11 cellular contexts compared by ENCODE assay signal in the genomic region with DNA sequence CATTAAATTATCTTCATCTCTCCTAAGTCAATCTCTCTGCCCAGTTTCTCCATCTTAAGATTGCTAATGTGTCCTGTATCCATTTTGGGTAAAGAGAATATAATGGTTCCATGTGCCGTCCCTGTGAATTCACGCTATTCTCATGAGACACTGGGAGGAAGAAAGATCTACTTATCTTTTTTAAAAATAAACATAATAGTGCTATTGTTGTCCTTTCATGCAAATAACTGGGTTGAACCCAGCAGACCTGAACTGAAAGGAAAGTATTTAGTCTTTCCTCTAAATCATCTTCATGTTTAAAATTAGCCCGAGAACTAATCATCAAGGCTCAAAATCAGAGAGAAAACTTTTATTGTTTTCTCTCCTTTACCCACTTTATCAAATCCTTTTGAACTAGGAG. TPM values are rescaled to one million over a fixed set of nuclear protein-coding genes. Genes with fewer than 3 reads are reported as not detected.
DNase-seq lines count a peak whose midpoint lies in the region; ATAC-seq and TF ChIP-seq lines count a peak whose summit lies in the region.
"Had no signal": no experiment of that assay in that cellular context is flagged by ENCODE, and none has a peak within 500 bp of the region (broad histone marks: within the 10 kb centered on the region; RNA-seq: fewer than 3 reads in every experiment).

No MANE protein-coding gene starts in this region.

- no peak for ATAC-seq in activated CD4-positive, alpha-beta T cell treated with anti-CD3 and anti-CD28 coated beads for 36 hours
- peak; percentile 35 for ATAC-seq in GM19455 (IDR thresholded peaks at IDR 0.05; ENCODE audit: unreplicated experiment)
- no peak for ATAC-seq in effector memory CD8-positive, alpha-beta T cell (replicated peaks)

- H3K4me1 Mint-ChIP-seq in activated CD4-positive, alpha-beta T cell treated with anti-CD3 and anti-CD28 coated beads for 36 hours, result peaks cover 92% of the 10 kb centered on the region
- H3K4me1 Mint-ChIP-seq in effector memory CD8-positive, alpha-beta T cell (ENCODE audit: low read depth in 2 of 2), result peaks cover 65 to 80% of the 10 kb centered on the region in 2 donors
- peaks cover 45% of the 10 kb centered on the region for H3K4me1 Mint-ChIP-seq in CD14-positive monocyte

- POLR2A ChIA-PET in activated CD4-positive, alpha-beta T cell treated with anti-CD3 and anti-CD28 coated beads for 36 hours (lab: Charles Lee), result interaction anchor here (0.6 to 1.8 kb wide), 4 partner anchors 16 to 293 kb away, joined by 3 to 9 read pairs (median 3); no protein-coding TSS in a partner anchor

- intact Hi-C loops in activated CD4-positive, alpha-beta T cell treated with anti-CD3 and anti-CD28 coated beads for 36 hours (cut with DNase I, micrococcal nuclease), result loop anchor here in 1 of 2 experiments (5.0 kb wide), 1 partner anchor 362 kb away; a partner anchor contains a TSS
- intact Hi-C loops in CD14-positive monocyte (cut with micrococcal nuclease), result no loop called here

- H3K27ac Mint-ChIP-seq in activated CD4-positive, alpha-beta T cell treated with anti-CD3 and anti-CD28 coated beads for 36 hours, result peak overlapping the region; percentile 99
- H3K27ac Mint-ChIP-seq in effector memory CD8-positive, alpha-beta T cell, result peak overlapping the region; percentile 67 to 91
- H3K27ac Mint-ChIP-seq in CD14-positive monocyte, result no peak overlapping the region

- no peak for TF ChIP-seq CTCF in CD14-positive monocyte (IDR thresholded peaks at IDR 0.05)

- CTCF ChIA-PET in activated CD4-positive, alpha-beta T cell treated with anti-CD3 and anti-CD28 coated beads for 36 hours (lab: Charles Lee), result interaction anchor here (0.6 to 4.0 kb wide), 7 partner anchors 22 to 182 kb away, joined by 3 to 25 read pairs (median 3); a partner anchor contains a TSS

- peaks cover 1% of the 10 kb centered on the region for H3K9me3 Mint-ChIP-seq in activated CD4-positive, alpha-beta T cell treated with anti-CD3 and anti-CD28 coated beads for 36 hours (ENCODE audit: low read depth)
- peaks cover 3 to 6% of the 10 kb centered on the region in 2 donors for H3K9me3 Mint-ChIP-seq in effector memory CD8-positive, alpha-beta T cell
- peaks cover 0 to 2% (median 0%) of the 10 kb centered on the region in 7 donors for H3K9me3 Mint-ChIP-seq in CD14-positive monocyte

- no peaks in the 10 kb centered on the region for H3K27me3 Mint-ChIP-seq in activated CD4-positive, alpha-beta T cell treated with anti-CD3 and anti-CD28 coated beads for 36 hours
- H3K27me3 Mint-ChIP-seq in effector memory CD8-positive, alpha-beta T cell, result no peaks in the 10 kb centered on the region
- H3K27me3 Mint-ChIP-seq in CD14-positive monocyte (ENCODE audit: low read depth in 3 of 3), result peaks cover 0 to 3% (median 0%) of the 10 kb centered on the region in 3 donors

- no peak for DNase-seq in activated CD4-positive, alpha-beta T cell treated with anti-CD3 and anti-CD28 coated beads for 36 hours
- DNase-seq in activated CD4-positive, alpha-beta T cell treated with anti-CD3 and anti-CD28 coated beads for 1 hour, result no peak
- peak; percentile 88 for DNase-seq in NCI-H526 treated with DMSO at 0.1 percent for 48 hours (lab: John Stamatoyannopoulos, UW)
- DNase-seq in effector memory CD8-positive, alpha-beta T cell, result no peak
- DNase-seq in CD14-positive monocyte (ENCODE audit: low spot score), result no peak
- no peak for DNase-seq in kidney tubule cell (ENCODE audit: low spot score)
- DNase-seq in mesenteric fat pad (ENCODE audit: low spot score), result no peak

- peaks cover 85% of the 10 kb centered on the region for H3K36me3 Mint-ChIP-seq in activated CD4-positive, alpha-beta T cell treated with anti-CD3 and anti-CD28 coated beads for 36 hours (ENCODE audit: low read depth)
- peaks cover 48% of the 10 kb centered on the region for H3K36me3 Mint-ChIP-seq in effector memory CD8-positive, alpha-beta T cell (ENCODE audit: insufficient read depth)
- H3K36me3 Mint-ChIP-seq in CD14-positive monocyte, result no peaks in the 10 kb centered on the region

- peak overlapping the region; percentile 56 for H3K4me3 Mint-ChIP-seq in activated CD4-positive, alpha-beta T cell treated with anti-CD3 and anti-CD28 coated beads for 36 hours
- peak overlapping the region in 1 of 2 donors; percentile 78 for H3K4me3 Mint-ChIP-seq in effector memory CD8-positive, alpha-beta T cell
- H3K4me3 Mint-ChIP-seq in CD14-positive monocyte, result no peak overlapping the region

RNA-seq across cellular contexts. Expression of a gene that starts 22.4 kb away (rescaled TPM):
- total RNA-seq in activated CD4-positive, alpha-beta T cell treated with anti-CD3 and anti-CD28 coated beads for 36 hours, result 100 to 1,000 TPM; 103 to 108 TPM
- polyA plus RNA-seq in CD14-positive monocyte, result under 1 TPM in 1 of 2 donors, not detected in 1; 0.65 TPM
- total RNA-seq in mesenteric fat pad, result 0.84 TPM
- total RNA-seq: astrocyte, LHCN-M2 had no signal

RNA-seq across cellular contexts. Expression of a gene that starts 45.2 kb away (rescaled TPM):
- total RNA-seq in activated CD4-positive, alpha-beta T cell treated with anti-CD3 and anti-CD28 coated beads for 36 hours, result 10 to 100 TPM; 14.8 to 17.8 TPM
- 10 to 100 TPM; 14.5 to 33.5 TPM for polyA plus RNA-seq in CD14-positive monocyte
- 17.1 TPM for total RNA-seq in mesenteric fat pad
- total RNA-seq: astrocyte, dermis microvascular lymphatic vessel endothelial cell, LHCN-M2 had no signal

Comparison
In these comparisons a context has a peak if more than half of its experiments do, and no peak if none do; other contexts are left out.
1. H3K27ac Mint-ChIP-seq: peak in activated CD4-positive, alpha-beta T cell treated with anti-CD3 and anti-CD28 coated beads for 36 hours (single experiment) and effector memory CD8-positive, alpha-beta T cell (2 of 2); none in CD14-positive monocyte (0 of 7).
2. RNA of a gene that starts 22.4 kb away (total RNA-seq): 103 to 108 TPM in activated CD4-positive, alpha-beta T cell treated with anti-CD3 and anti-CD28 coated beads for 36 hours; 0.84 TPM in mesenteric fat pad (single experiment); every median in the first group is over 10 times any median in the second.